In genomic region chr1:154744352-154744751, GRCh38 we compare ENCODE assay signal across 20 cellular contexts.
"Had no signal": no experiment of that assay in that cellular context is flagged by ENCODE, and none has a peak within 500 bp of the region (broad histone marks: within the 10 kb centered on the region; RNA-seq: fewer than 3 reads in every experiment).

No MANE protein-coding gene starts in this region.

- ATAC-seq: body of pancreas, foreskin keratinocyte, left cardiac atrium had no signal

- H3K36me3 Mint-ChIP-seq: activated CD4-positive, alpha-beta memory T cell treated with anti-CD3 and anti-CD28 coated beads for 36 hours had no signal

- H3K9me3 ChIP-seq: body of pancreas, prostate gland, thyroid gland, upper lobe of right lung had no signal

- H3K4me1 ChIP-seq: body of pancreas, foreskin keratinocyte, prostate gland, thyroid gland had no signal

- H3K9me3 Mint-ChIP-seq: activated CD4-positive, alpha-beta memory T cell treated with anti-CD3 and anti-CD28 coated beads for 36 hours; activated T-cell treated with anti-CD3 and anti-CD28 coated beads, Interleukin-2, amount 50 U/mL, for 72 hours had no signal

- H3K4me3 ChIP-seq: body of pancreas, prostate gland, spleen, thyroid gland, upper lobe of right lung had no signal

- H3K4me3 Mint-ChIP-seq: activated B cell treated with CpG ODN at 0.5 μM for 24 hours; activated CD4-positive, alpha-beta memory T cell treated with anti-CD3 and anti-CD28 coated beads for 36 hours had no signal

- H3K36me3 ChIP-seq: prostate gland, spleen, thyroid gland, upper lobe of right lung had no signal

- H3K27ac ChIP-seq: body of pancreas, foreskin keratinocyte, prostate gland, spleen, thyroid gland, upper lobe of right lung had no signal

- DNase-seq: activated B cell treated with CpG ODN at 0.5 μM for 24 hours; activated CD4-positive, alpha-beta memory T cell treated with anti-CD3 and anti-CD28 coated beads for 36 hours; activated CD4-positive, alpha-beta T cell treated with anti-CD3 and anti-CD28 coated beads for 4 hours; activated effector memory CD4-positive, alpha-beta T cell treated with Interleukin-2 at 50 U/mL for 16 hours; activated naive CD4-positive, alpha-beta T cell treated with anti-CD3 and anti-CD28 coated beads, Interleukin-2, amount 10 ng/mL, durations not matched to agents 7 days and 5 days; activated T-cell treated with anti-CD3 and anti-CD28 coated beads, Interleukin-2, amount 50 U/mL, for 72 hours; body of pancreas; dermis blood vessel endothelial cell; effector CD8-positive, alpha-beta T cell; foreskin keratinocyte; left cardiac atrium; mesenchymal stem cell; naive thymus-derived CD8-positive, alpha-beta T cell; spleen; stimulated activated CD4-positive, alpha-beta T cell treated with anti-CD3 and anti-CD28 coated beads, Interleukin-4, amount 100 ng/mL, for 1 hour; stimulated activated naive CD4-positive, alpha-beta T cell treated with Interleukin-2 at 50 U/mL for 16 hours; T1000; thyroid gland; upper lobe of right lung had no signal

- H3K27me3 ChIP-seq: body of pancreas, thyroid gland, upper lobe of right lung had no signal

- H3K27ac Mint-ChIP-seq: activated B cell treated with CpG ODN at 0.5 μM for 24 hours; activated CD4-positive, alpha-beta memory T cell treated with anti-CD3 and anti-CD28 coated beads for 36 hours had no signal
